25 cellular contexts compared by ENCODE assay signal in the genomic region with DNA sequence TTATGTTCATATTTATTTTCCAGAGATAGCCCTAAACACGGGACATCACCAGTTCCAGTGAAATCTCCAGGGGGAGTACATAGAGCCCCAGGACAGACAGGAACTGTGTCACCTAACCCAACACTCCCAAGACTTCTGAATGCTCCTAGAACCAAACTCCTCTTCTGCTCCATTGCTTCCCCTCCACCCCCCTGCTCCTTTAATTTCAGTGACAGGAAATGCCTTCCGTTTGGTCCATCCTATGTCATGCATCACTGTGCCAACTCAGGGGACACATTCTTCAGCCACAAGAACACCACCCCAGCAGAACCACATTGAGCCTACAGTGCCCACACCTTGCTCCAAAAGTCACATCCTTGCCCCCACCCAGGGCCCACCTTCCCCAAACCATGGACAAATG.
"Had no signal": no experiment of that assay in that cellular context is flagged by ENCODE, and none has a peak within 500 bp of the region (broad histone marks: within the 10 kb centered on the region; RNA-seq: fewer than 3 reads in every experiment).

No MANE protein-coding gene starts in this region.

- H3K4me3 ChIP-seq: hepatocyte, pancreas, psoas muscle, right atrium auricular region, skin epidermis, suprapubic skin, upper lobe of left lung had no signal

- H3K27ac ChIP-seq: epithelial cell of prostate, foreskin keratinocyte, hepatocyte, neutrophil, pancreas, psoas muscle, right atrium auricular region, skin epidermis, suprapubic skin, upper lobe of left lung had no signal

- H3K36me3 Mint-ChIP-seq: activated naive CD8-positive, alpha-beta T cell treated with anti-CD3 and anti-CD28 coated beads for 36 hours; immature natural killer cell; natural killer cell treated with Interleukin-12 subunit alpha and Interleukin-12 subunit beta and Interleukin-15 and Interleukin-18, amount 100 ng/mL, for 72 hours; stimulated activated effector memory CD8-positive, alpha-beta T cell treated with anti-CD3 and anti-CD28 coated beads, Interleukin-12 subunit alpha, Interleukin-12 subunit beta, amount 100 ng/mL, for 72 hours had no signal

- H3K27me3 ChIP-seq: foreskin keratinocyte, hepatocyte, pancreas, right atrium auricular region, suprapubic skin, upper lobe of left lung had no signal

- H3K9me3 ChIP-seq: neutrophil, pancreas, psoas muscle, suprapubic skin, upper lobe of left lung had no signal

- H3K27ac Mint-ChIP-seq: activated naive CD8-positive, alpha-beta T cell treated with anti-CD3 and anti-CD28 coated beads for 36 hours; activated T-helper 2 cell treated with anti-CD3 and anti-CD28 coated beads, Interferon-gamma antibody, Interleukin-2, Interleukin-4, amounts not matched to agents 10 μg/mL and 5 μg/mL and 100 μg/mL, durations not matched to agents 14 hours and 24 hours and 36 hours; immature natural killer cell; natural killer cell treated with Interleukin-12 subunit alpha and Interleukin-12 subunit beta and Interleukin-15 and Interleukin-18, amount 100 ng/mL, for 72 hours; stimulated activated effector memory CD8-positive, alpha-beta T cell treated with anti-CD3 and anti-CD28 coated beads, Interleukin-12 subunit alpha, Interleukin-12 subunit beta, amount 100 ng/mL, for 72 hours; stimulated activated naive CD8-positive, alpha-beta T cell treated with anti-CD3 and anti-CD28 coated beads, Interleukin-15, amount 100 ng/mL, for 72 hours had no signal

- H3K4me1 Mint-ChIP-seq: activated naive CD8-positive, alpha-beta T cell treated with anti-CD3 and anti-CD28 coated beads for 36 hours; stimulated activated effector memory CD8-positive, alpha-beta T cell treated with anti-CD3 and anti-CD28 coated beads, Interleukin-12 subunit alpha, Interleukin-12 subunit beta, amount 100 ng/mL, for 72 hours; stimulated activated naive CD8-positive, alpha-beta T cell treated with anti-CD3 and anti-CD28 coated beads, Interleukin-15, amount 100 ng/mL, for 72 hours had no signal

- DNase-seq: activated naive CD4-positive, alpha-beta T cell treated with Interleukin-2 at 50 U/mL for 16 hours; activated naive CD8-positive, alpha-beta T cell treated with anti-CD3 and anti-CD28 coated beads for 36 hours; activated T-cell treated with anti-CD3 and anti-CD28 coated beads, Interleukin-2, amount 50 U/mL, for 1 hour; amniotic stem cell; cerebellar nuclear complex; cortex of kidney; foreskin keratinocyte; glutamatergic neuron; immature natural killer cell; midbrain; pancreas; psoas muscle; stimulated activated CD4-positive, alpha-beta T cell treated with anti-CD3 and anti-CD28 coated beads, Interleukin-2, amount 100 ng/mL, for 24 hours; stimulated activated naive CD8-positive, alpha-beta T cell treated with anti-CD3 and anti-CD28 coated beads, Interleukin-15, amount 100 ng/mL, for 72 hours; T-helper 9 cell had no signal

- ATAC-seq: foreskin keratinocyte; pancreas; stimulated activated effector memory CD8-positive, alpha-beta T cell treated with anti-CD3 and anti-CD28 coated beads, Interleukin-12 subunit alpha, Interleukin-12 subunit beta, amount 100 ng/mL, for 72 hours; stimulated activated naive CD8-positive, alpha-beta T cell treated with anti-CD3 and anti-CD28 coated beads, Interleukin-15, amount 100 ng/mL, for 72 hours had no signal

- H3K4me1 ChIP-seq: pancreas, right atrium auricular region, upper lobe of left lung had no signal

- FAIRE-seq: pancreas had no signal

- H3K9me3 Mint-ChIP-seq: activated T-helper 2 cell treated with anti-CD3 and anti-CD28 coated beads, Interferon-gamma antibody, Interleukin-2, Interleukin-4, amounts not matched to agents 10 μg/mL and 5 μg/mL and 100 μg/mL, durations not matched to agents 14 hours and 24 hours and 36 hours; natural killer cell treated with Interleukin-12 subunit alpha and Interleukin-12 subunit beta and Interleukin-15 and Interleukin-18, amount 100 ng/mL, for 72 hours; stimulated activated naive CD8-positive, alpha-beta T cell treated with anti-CD3 and anti-CD28 coated beads, Interleukin-15, amount 100 ng/mL, for 72 hours had no signal

- H3K4me3 Mint-ChIP-seq: activated naive CD8-positive, alpha-beta T cell treated with anti-CD3 and anti-CD28 coated beads for 36 hours; immature natural killer cell; natural killer cell treated with Interleukin-12 subunit alpha and Interleukin-12 subunit beta and Interleukin-15 and Interleukin-18, amount 100 ng/mL, for 72 hours; stimulated activated effector memory CD8-positive, alpha-beta T cell treated with anti-CD3 and anti-CD28 coated beads, Interleukin-12 subunit alpha, Interleukin-12 subunit beta, amount 100 ng/mL, for 72 hours; stimulated activated naive CD8-positive, alpha-beta T cell treated with anti-CD3 and anti-CD28 coated beads, Interleukin-15, amount 100 ng/mL, for 72 hours had no signal

- H3K36me3 ChIP-seq: neutrophil, pancreas, right atrium auricular region, suprapubic skin, upper lobe of left lung had no signal
